34 cellular contexts compared by ENCODE assay signal in the genomic region with DNA sequence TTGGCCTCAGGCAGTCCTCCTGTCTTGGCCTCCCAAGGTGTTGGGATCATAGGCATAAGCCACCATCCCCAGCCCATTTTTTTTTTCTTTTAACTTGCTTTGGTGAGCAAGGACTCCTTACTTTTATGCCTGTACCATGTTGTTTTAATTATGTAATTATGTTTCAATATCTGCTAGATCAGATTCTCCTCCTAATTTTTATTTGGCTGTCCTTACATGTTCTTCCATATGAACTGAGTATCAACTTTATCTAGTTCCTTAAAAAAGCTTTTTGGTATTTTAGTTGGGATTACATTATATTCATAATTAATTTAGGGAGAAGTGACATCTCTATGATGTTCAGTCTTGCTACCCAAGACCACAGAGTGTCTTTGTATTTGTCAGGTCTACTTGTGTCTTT.
"Had no signal": no experiment of that assay in that cellular context is flagged by ENCODE, and none has a peak within 500 bp of the region (broad histone marks: within the 10 kb centered on the region; RNA-seq: fewer than 3 reads in every experiment).

No MANE protein-coding gene starts in this region.

- H3K4me3 ChIP-seq: MG63 had no signal

- H3K9me3 ChIP-seq: MG63 had no signal

- H3K4me2 ChIP-seq: KMS-11 had no signal

- H3K9ac ChIP-seq: KMS-11 had no signal

- DNase-seq: Karpas-422, Kasumi-1, MG63, MM.1S, MV-4-11, NCI-H1048, NCI-H1092, NCI-H1092 treated with DMSO at 0.1 percent for 48 hours, NCI-H1105, NCI-H1105 treated with DMSO at 0.1 percent for 48 hours, NCI-H1417, NCI-H1417 treated with DMSO at 0.1 percent for 48 hours, NCI-H1436, NCI-H1436 treated with DMSO at 0.1 percent for 48 hours, NCI-H146, NCI-H1694, NCI-H1694 treated with DMSO at 0.1 percent for 48 hours, NCI-H187, NCI-H187 treated with DMSO at 0.1 percent for 48 hours, NCI-H1930, NCI-H2029, NCI-H2029 treated with DMSO at 0.1 percent for 48 hours, NCI-H2081, NCI-H2081 treated with DMSO at 0.1 percent for 48 hours, NCI-H2107, NCI-H2171, NCI-H2171 treated with DMSO at 0.1 percent for 48 hours, NCI-H2227 treated with DMSO at 0.1 percent for 48 hours, NCI-H226, NCI-H345, NCI-H446, NCI-H446 treated with DMSO at 0.1 percent for 48 hours, NCI-H510A had no signal

- H3K27ac ChIP-seq: KMS-11 had no signal

- H3K27me3 ChIP-seq: MG63 had no signal
